Comparison of ENCODE assay signal across 9 cellular contexts in the genomic region with DNA sequence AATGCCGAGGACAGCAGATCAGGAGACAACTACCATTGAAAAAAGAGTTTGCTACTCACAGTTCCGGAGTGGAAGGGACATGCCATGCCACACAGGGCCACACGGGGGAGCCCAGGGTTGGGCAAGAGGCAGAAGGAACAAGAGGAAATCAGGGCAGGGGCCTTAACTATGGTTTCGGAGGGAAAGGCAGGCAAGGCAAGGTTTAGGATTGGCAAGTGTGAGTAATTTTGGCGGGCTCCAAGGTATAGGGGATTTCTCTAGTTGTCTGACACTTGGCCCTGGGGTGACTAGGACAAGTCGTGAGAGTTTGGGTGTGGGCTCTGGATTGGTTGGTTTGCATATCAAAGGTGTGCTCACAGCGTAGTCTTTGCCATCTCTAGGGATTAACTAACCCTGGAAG. TPM values are rescaled to one million over a fixed set of nuclear protein-coding genes. Genes with fewer than 3 reads are reported as not detected.
DNase-seq lines count a peak whose midpoint lies in the region; ATAC-seq and TF ChIP-seq lines count a peak whose summit lies in the region.
"Had no signal": no experiment of that assay in that cellular context is flagged by ENCODE, and none has a peak within 500 bp of the region (broad histone marks: within the 10 kb centered on the region; RNA-seq: fewer than 3 reads in every experiment).

No MANE protein-coding gene starts in this region.

- TF ChIP-seq CTCF in GM10248 (IDR thresholded peaks at IDR 0.05; ENCODE audit: control extremely low read depth, extremely low read depth, low read depth, missing control alignments): peak; percentile 72

- no peaks in the 10 kb centered on the region for H3K36me3 Mint-ChIP-seq in naive thymus-derived CD4-positive, alpha-beta T cell
- H3K36me3 Mint-ChIP-seq: activated naive CD8-positive, alpha-beta T cell had no signal

- peaks cover 0 to 15% (median 5%) of the 10 kb centered on the region in 7 donors for H3K4me1 Mint-ChIP-seq in naive thymus-derived CD4-positive, alpha-beta T cell
- H3K4me1 Mint-ChIP-seq in stimulated activated naive CD8-positive, alpha-beta T cell treated with anti-CD3 and anti-CD28 coated beads, Interleukin-15, amount 100 ng/mL, for 72 hours: peaks cover 30% of the 10 kb centered on the region

- DNase-seq in GM10248 (ENCODE audit: extremely low spot score) (peak; percentile 67), NCI-H146 treated with DMSO at 0.1 percent for 48 hours (lab: John Stamatoyannopoulos, UW; ENCODE audit: unreplicated experiment) (peak; percentile 46)
- peak; percentile 34 to 54 for DNase-seq in activated CD4-positive, alpha-beta T cell treated with anti-CD3 and anti-CD28 coated beads, Interleukin-2, amount 50 U/mL, for 24 hours (ENCODE audit: low read depth in 1 of 2, low spot score in 1 of 2)
- peak; percentile 22 for DNase-seq in effector CD4-positive, alpha-beta T cell
- DNase-seq in naive thymus-derived CD4-positive, alpha-beta T cell: peak in 5 of 9 donors; percentile 22 to 65 (median 42)
- peak; percentile 67 to 82 for DNase-seq in stimulated activated naive CD8-positive, alpha-beta T cell treated with anti-CD3 and anti-CD28 coated beads, Interleukin-15, amount 100 ng/mL, for 72 hours

- no peaks in the 10 kb centered on the region for H3K36me3 ChIP-seq in naive thymus-derived CD4-positive, alpha-beta T cell (ENCODE audit: control insufficient read depth in 2 of 3, insufficient read depth in 3 of 3, low read length in 3 of 3)

- H3K9me3 ChIP-seq in naive thymus-derived CD4-positive, alpha-beta T cell (ENCODE audit: control insufficient read depth in 2 of 3, low read length in 3 of 3): no peaks in the 10 kb centered on the region

- H3K27ac ChIP-seq in naive thymus-derived CD4-positive, alpha-beta T cell (ENCODE audit: low read depth, low read length): no peak overlapping the region

- peak overlapping the region in 1 of 9 donors; percentile 9 for H3K27ac Mint-ChIP-seq in naive thymus-derived CD4-positive, alpha-beta T cell
- H3K27ac Mint-ChIP-seq in stimulated activated naive CD8-positive, alpha-beta T cell treated with anti-CD3 and anti-CD28 coated beads, Interleukin-15, amount 100 ng/mL, for 72 hours: peak overlapping the region in 1 of 2 donors; percentile 71
- H3K27ac Mint-ChIP-seq: activated naive CD8-positive, alpha-beta T cell had no signal

- H3K4me3 ChIP-seq in naive thymus-derived CD4-positive, alpha-beta T cell (ENCODE audit: low read length): no peak overlapping the region

- H3K9me3 Mint-ChIP-seq in naive thymus-derived CD4-positive, alpha-beta T cell: peaks cover 0 to 1% (median 0%) of the 10 kb centered on the region in 11 donors
- no peaks in the 10 kb centered on the region for H3K9me3 Mint-ChIP-seq in stimulated activated naive CD8-positive, alpha-beta T cell treated with anti-CD3 and anti-CD28 coated beads, Interleukin-15, amount 100 ng/mL, for 72 hours

- POLR2A ChIA-PET in GM10248 (lab: Yijun Ruan, JAX): no interaction called here
- POLR2A ChIA-PET in naive thymus-derived CD4-positive, alpha-beta T cell (lab: Charles Lee): no interaction called here

- H3K4me3 Mint-ChIP-seq in naive thymus-derived CD4-positive, alpha-beta T cell: no peak overlapping the region
- no peak overlapping the region for H3K4me3 Mint-ChIP-seq in stimulated activated naive CD8-positive, alpha-beta T cell treated with anti-CD3 and anti-CD28 coated beads, Interleukin-15, amount 100 ng/mL, for 72 hours
- H3K4me3 Mint-ChIP-seq: activated naive CD8-positive, alpha-beta T cell had no signal

- peaks cover 0 to 13% (median 4%) of the 10 kb centered on the region in 5 donors for H3K27me3 Mint-ChIP-seq in naive thymus-derived CD4-positive, alpha-beta T cell
- peaks cover 7% of the 10 kb centered on the region for H3K27me3 Mint-ChIP-seq in stimulated activated naive CD8-positive, alpha-beta T cell treated with anti-CD3 and anti-CD28 coated beads, Interleukin-15, amount 100 ng/mL, for 72 hours

- intact Hi-C loops in naive thymus-derived CD4-positive, alpha-beta T cell (cut with micrococcal nuclease): no loop called here

- no peaks in the 10 kb centered on the region for H3K27me3 ChIP-seq in naive thymus-derived CD4-positive, alpha-beta T cell (ENCODE audit: control insufficient read depth in 2 of 2, insufficient read depth in 2 of 2, low read length in 2 of 2)

- CTCF ChIA-PET in GM10248 (lab: Yijun Ruan, JAX): interaction anchor here (1.1 to 5.3 kb wide), 8 partner anchors 9 to 218 kb away, joined by 3 to 75 read pairs (median 18); a partner anchor contains a TSS
- CTCF ChIA-PET in naive thymus-derived CD4-positive, alpha-beta T cell (lab: Charles Lee): interaction anchor here (0.6 to 1.1 kb wide), 2 partner anchors 209 to 580 kb away, joined by 3 read pairs; no protein-coding TSS in a partner anchor

- peaks cover 0 to 6% of the 10 kb centered on the region in 2 donors for H3K4me1 ChIP-seq in naive thymus-derived CD4-positive, alpha-beta T cell (ENCODE audit: control insufficient read depth in 2 of 2, insufficient read depth in 2 of 2, low read length in 2 of 2)

- ATAC-seq in naive thymus-derived CD4-positive, alpha-beta T cell: peak; percentile 46
- ATAC-seq in stimulated activated naive CD8-positive, alpha-beta T cell treated with anti-CD3 and anti-CD28 coated beads, Interleukin-15, amount 100 ng/mL, for 72 hours: peak; percentile 91
- no peak for ATAC-seq in GM18870 (IDR thresholded peaks at IDR 0.05; ENCODE audit: unreplicated experiment)
- no peak for ATAC-seq in GM18498 (IDR thresholded peaks at IDR 0.05; ENCODE audit: unreplicated experiment)

RNA-seq across cellular contexts. Expression of a gene that starts 27.0 kb away (rescaled TPM):
- under 1 TPM in 3 of 5 experiments, not detected in 2; 0.07 to 0.12 (median 0.11) TPM for total RNA-seq in naive thymus-derived CD4-positive, alpha-beta T cell
- polyA plus RNA-seq in naive thymus-derived CD4-positive, alpha-beta T cell: not detected

RNA-seq across cellular contexts. Expression of a gene that starts 28.8 kb away (rescaled TPM):
- total RNA-seq in naive thymus-derived CD4-positive, alpha-beta T cell: 100 to 1,000 TPM in 2 of 5 experiments, 10 to 100 TPM in 3; 73.5 to 231 (median 77.6) TPM
- polyA plus RNA-seq in naive thymus-derived CD4-positive, alpha-beta T cell: 10 to 100 TPM; 18.0 to 47.6 TPM

Comparison
In these comparisons a context has a peak if more than half of its experiments do, and no peak if none do; other contexts are left out.
1. DNase-seq: peak in every context shown above with its lines; median percentile 74 in stimulated activated naive CD8-positive, alpha-beta T cell treated with anti-CD3 and anti-CD28 coated beads, Interleukin-15, amount 100 ng/mL, for 72 hours; 67 in GM10248; 46 in NCI-H146 treated with DMSO at 0.1 percent for 48 hours; 44 in activated CD4-positive, alpha-beta T cell treated with anti-CD3 and anti-CD28 coated beads, Interleukin-2, amount 50 U/mL, for 24 hours; 42 in naive thymus-derived CD4-positive, alpha-beta T cell; 22 in effector CD4-positive, alpha-beta T cell.
2. ATAC-seq: peak in naive thymus-derived CD4-positive, alpha-beta T cell (single experiment) and stimulated activated naive CD8-positive, alpha-beta T cell treated with anti-CD3 and anti-CD28 coated beads, Interleukin-15, amount 100 ng/mL, for 72 hours (single experiment); none in GM18870 (single experiment) and GM18498 (single experiment).